ENCODE assay signal across 1 cellular context in the genomic region with DNA sequence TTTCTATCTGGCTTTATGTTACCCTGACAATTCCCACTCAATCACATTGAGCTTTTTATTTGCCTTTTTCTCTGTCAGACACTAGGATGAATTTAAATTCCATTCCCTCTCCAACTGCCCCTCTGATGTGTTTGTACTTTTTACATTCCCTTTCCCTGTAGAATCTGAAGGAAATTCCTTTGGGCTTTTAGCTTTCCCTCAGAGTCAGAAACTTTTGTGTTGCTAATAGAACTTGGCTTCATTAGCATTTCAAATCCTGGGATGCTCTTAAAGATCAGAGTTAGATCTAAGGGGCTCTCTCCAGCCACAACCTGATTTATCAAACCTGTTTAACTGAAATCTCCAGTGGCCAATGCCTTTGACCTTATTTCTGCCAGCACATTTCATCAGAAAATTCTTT.
TF ChIP-seq lines count a peak whose summit lies in the region.

No MANE protein-coding gene starts in this region.

TF ChIP-seq in GM23338, 12 proteins besides CTCF, POLR2A, EP300 and RAD21 (continued from another document):
- TF ChIP-seq, protein P1, sequence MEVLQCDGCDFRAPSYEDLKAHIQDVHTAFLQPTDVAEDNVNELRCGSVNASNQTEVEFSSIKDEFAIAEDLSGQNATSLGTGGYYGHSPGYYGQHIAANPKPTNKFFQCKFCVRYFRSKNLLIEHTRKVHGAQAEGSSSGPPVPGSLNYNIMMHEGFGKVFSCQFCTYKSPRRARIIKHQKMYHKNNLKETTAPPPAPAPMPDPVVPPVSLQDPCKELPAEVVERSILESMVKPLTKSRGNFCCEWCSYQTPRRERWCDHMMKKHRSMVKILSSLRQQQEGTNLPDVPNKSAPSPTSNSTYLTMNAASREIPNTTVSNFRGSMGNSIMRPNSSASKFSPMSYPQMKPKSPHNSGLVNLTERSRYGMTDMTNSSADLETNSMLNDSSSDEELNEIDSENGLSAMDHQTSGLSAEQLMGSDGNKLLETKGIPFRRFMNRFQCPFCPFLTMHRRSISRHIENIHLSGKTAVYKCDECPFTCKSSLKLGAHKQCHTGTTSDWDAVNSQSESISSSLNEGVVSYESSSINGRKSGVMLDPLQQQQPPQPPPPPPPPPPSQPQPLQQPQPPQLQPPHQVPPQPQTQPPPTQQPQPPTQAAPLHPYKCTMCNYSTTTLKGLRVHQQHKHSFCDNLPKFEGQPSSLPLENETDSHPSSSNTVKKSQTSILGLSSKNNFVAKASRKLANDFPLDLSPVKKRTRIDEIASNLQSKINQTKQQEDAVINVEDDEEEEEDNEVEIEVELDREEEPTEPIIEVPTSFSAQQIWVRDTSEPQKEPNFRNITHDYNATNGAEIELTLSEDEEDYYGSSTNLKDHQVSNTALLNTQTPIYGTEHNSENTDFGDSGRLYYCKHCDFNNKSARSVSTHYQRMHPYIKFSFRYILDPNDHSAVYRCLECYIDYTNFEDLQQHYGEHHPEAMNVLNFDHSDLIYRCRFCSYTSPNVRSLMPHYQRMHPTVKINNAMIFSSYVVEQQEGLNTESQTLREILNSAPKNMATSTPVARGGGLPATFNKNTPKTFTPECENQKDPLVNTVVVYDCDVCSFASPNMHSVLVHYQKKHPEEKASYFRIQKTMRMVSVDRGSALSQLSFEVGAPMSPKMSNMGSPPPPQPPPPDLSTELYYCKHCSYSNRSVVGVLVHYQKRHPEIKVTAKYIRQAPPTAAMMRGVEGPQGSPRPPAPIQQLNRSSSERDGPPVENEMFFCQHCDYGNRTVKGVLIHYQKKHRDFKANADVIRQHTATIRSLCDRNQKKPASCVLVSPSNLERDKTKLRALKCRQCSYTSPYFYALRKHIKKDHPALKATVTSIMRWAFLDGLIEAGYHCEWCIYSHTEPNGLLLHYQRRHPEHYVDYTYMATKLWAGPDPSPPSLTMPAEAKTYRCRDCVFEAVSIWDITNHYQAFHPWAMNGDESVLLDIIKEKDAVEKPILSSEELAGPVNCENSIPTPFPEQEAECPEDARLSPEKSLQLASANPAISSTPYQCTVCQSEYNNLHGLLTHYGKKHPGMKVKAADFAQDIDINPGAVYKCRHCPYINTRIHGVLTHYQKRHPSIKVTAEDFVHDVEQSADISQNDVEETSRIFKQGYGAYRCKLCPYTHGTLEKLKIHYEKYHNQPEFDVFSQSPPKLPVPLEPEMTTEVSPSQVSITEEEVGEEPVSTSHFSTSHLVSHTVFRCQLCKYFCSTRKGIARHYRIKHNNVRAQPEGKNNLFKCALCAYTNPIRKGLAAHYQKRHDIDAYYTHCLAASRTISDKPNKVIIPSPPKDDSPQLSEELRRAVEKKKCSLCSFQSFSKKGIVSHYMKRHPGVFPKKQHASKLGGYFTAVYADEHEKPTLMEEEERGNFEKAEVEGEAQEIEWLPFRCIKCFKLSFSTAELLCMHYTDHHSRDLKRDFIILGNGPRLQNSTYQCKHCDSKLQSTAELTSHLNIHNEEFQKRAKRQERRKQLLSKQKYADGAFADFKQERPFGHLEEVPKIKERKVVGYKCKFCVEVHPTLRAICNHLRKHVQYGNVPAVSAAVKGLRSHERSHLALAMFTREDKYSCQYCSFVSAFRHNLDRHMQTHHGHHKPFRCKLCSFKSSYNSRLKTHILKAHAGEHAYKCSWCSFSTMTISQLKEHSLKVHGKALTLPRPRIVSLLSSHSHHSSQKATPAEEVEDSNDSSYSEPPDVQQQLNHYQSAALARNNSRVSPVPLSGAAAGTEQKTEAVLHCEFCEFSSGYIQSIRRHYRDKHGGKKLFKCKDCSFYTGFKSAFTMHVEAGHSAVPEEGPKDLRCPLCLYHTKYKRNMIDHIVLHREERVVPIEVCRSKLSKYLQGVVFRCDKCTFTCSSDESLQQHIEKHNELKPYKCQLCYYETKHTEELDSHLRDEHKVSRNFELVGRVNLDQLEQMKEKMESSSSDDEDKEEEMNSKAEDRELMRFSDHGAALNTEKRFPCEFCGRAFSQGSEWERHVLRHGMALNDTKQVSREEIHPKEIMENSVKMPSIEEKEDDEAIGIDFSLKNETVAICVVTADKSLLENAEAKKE (CRISPR knock-in tag; IDR thresholded peaks at IDR 0.05), result peak; percentile 9; the same call in 1 of the 2 replicates
TF ChIP-seq in GM23338: peak in this region for 1.
